ENCODE assay signal across 1 cellular context in the genomic region with DNA sequence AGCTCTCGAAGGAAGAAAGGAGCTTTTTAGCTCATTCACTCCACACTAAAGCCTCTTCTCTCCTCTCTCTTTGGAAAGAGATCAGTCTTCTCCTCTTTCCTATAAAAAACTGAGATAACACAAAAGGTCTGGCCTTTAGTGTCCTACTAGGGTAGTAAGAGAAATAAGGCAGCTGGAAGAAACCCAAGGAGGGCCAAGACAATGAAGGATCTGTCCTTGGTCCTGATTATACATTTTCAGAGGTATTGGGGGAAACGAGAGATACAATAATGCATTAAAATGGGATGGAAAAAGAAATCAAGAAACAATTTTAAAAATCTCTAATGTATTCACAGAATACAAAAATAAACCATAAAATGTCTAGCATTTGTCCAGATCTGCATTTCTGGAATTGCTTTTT.
A peak's percentile ranks its signal among the peaks of the same experiment; 100 is the strongest.
TF ChIP-seq lines count a peak whose summit lies in the region.

No MANE protein-coding gene starts in this region.

TF ChIP-seq in A549, 52 proteins besides CTCF, POLR2A, EP300 and RAD21 (continued from another document):
- TF ChIP-seq, protein P1, sequence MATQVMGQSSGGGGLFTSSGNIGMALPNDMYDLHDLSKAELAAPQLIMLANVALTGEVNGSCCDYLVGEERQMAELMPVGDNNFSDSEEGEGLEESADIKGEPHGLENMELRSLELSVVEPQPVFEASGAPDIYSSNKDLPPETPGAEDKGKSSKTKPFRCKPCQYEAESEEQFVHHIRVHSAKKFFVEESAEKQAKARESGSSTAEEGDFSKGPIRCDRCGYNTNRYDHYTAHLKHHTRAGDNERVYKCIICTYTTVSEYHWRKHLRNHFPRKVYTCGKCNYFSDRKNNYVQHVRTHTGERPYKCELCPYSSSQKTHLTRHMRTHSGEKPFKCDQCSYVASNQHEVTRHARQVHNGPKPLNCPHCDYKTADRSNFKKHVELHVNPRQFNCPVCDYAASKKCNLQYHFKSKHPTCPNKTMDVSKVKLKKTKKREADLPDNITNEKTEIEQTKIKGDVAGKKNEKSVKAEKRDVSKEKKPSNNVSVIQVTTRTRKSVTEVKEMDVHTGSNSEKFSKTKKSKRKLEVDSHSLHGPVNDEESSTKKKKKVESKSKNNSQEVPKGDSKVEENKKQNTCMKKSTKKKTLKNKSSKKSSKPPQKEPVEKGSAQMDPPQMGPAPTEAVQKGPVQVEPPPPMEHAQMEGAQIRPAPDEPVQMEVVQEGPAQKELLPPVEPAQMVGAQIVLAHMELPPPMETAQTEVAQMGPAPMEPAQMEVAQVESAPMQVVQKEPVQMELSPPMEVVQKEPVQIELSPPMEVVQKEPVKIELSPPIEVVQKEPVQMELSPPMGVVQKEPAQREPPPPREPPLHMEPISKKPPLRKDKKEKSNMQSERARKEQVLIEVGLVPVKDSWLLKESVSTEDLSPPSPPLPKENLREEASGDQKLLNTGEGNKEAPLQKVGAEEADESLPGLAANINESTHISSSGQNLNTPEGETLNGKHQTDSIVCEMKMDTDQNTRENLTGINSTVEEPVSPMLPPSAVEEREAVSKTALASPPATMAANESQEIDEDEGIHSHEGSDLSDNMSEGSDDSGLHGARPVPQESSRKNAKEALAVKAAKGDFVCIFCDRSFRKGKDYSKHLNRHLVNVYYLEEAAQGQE (IDR thresholded peaks at IDR 0.05) = peak; percentile 89
- TF ChIP-seq EHMT2 (IDR thresholded peaks at IDR 0.05; ENCODE audit: low read depth) = peak; percentile 46; the same call in 1 of the 2 replicates
